Comparison of ENCODE assay signal across 18 cellular contexts in the genomic region with DNA sequence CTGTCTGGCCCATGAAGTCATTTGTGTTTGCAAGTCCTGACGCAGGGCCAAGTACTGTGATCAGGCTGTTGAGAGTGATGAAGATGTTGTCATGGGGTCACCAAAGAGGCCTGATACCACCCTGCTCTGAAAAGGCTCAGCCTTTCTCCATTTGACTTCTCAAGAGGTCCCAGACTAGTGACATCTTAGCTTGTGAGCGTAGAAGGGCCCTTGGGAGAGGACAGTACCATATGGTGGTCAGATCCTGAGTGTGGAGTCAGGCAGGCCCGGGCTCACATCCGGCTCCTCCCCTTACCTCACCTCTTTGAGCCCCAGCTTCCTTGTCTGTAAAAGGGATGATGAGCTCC. TPM values are rescaled to one million over a fixed set of nuclear protein-coding genes. Genes with fewer than 3 reads are reported as not detected.
A peak's percentile ranks its signal among the peaks of the same experiment; 100 is the strongest.
DNase-seq lines count a peak whose midpoint lies in the region.
"Had no signal": no experiment of that assay in that cellular context is flagged by ENCODE, and none has a peak within 500 bp of the region (broad histone marks: within the 10 kb centered on the region; RNA-seq: fewer than 3 reads in every experiment).

No MANE protein-coding gene starts in this region.

- H3K4me2 ChIP-seq in GM23248 (ENCODE audit: unreplicated experiment), result no peak overlapping the region
- H3K4me2 ChIP-seq: BLaER1 had no signal

- in situ Hi-C loops in GM23248 (cut with MboI), result no loop called here

- H3F3A ChIP-seq in GM23248 (ENCODE audit: insufficient read depth), result no peaks in the 10 kb centered on the region

- H3K4me3 ChIP-seq in mucosa of rectum (ENCODE audit: low read length in 2 of 2) (no peak overlapping the region), GM23248 (no peak overlapping the region)
- H3K4me3 ChIP-seq: BLaER1 had no signal

- WGBS in GM23248 (ENCODE audit: low coverage in 1 of 2, low lambda C conversion rate in 2 of 2, missing lambda C conversion rate in 2 of 2), 2 experiments, result 61 to 80% methylated on average over 4 of the region's 4 CpGs

- no peak overlapping the region for H2AFZ ChIP-seq in GM23248

- DNase-seq in DMS53 (lab: John Stamatoyannopoulos, UW) (peak; percentile 67), DMS53 treated with DMSO at 0.1 percent for 48 hours (lab: John Stamatoyannopoulos, UW; ENCODE audit: unreplicated experiment) (no peak), NCI-H524 treated with DMSO at 0.1 percent for 48 hours (lab: John Stamatoyannopoulos, UW) (peak; percentile 29), islet precursor cell (peak; percentile 42), NCI-H69 (lab: John Stamatoyannopoulos, UW) (no peak), GM23248 (no peak), ureter (ENCODE audit: low spot score) (no peak)
- DNase-seq: Caco-2; CD4-positive, CD25-positive, alpha-beta regulatory T cell; CD8-positive, alpha-beta T cell; DMS153; DMS79 treated with DMSO at 0.1 percent for 48 hours; H7; HCEC 1CT had no signal

- H3K9me2 ChIP-seq in GM23248 (ENCODE audit: insufficient read depth), result no peaks in the 10 kb centered on the region

- H3K79me2 ChIP-seq in GM23248 (ENCODE audit: insufficient read depth), result no peaks in the 10 kb centered on the region

- H4K20me1 ChIP-seq in GM23248 (ENCODE audit: insufficient read depth), result no peaks in the 10 kb centered on the region
- H4K20me1 ChIP-seq: BLaER1 had no signal

- H3K9ac ChIP-seq in mucosa of rectum (ENCODE audit: low read depth in 1 of 2, low read length in 2 of 2) (no peak overlapping the region), GM23248 (no peak overlapping the region)
- H3K9ac ChIP-seq: BLaER1 had no signal

- peaks cover 16 to 37% of the 10 kb centered on the region in 2 donors for H3K4me1 ChIP-seq in mucosa of rectum (ENCODE audit: control insufficient read depth in 2 of 2, insufficient read depth in 2 of 2, low read length in 2 of 2)
- no peaks in the 10 kb centered on the region for H3K4me1 ChIP-seq in GM23248 (ENCODE audit: insufficient read depth)

- peak overlapping the region; percentile 63 for H3K27ac ChIP-seq in mucosa of rectum (ENCODE audit: low read depth in 2 of 2, low read length in 2 of 2)
- no peak overlapping the region for H3K27ac ChIP-seq in GM23248
- H3K27ac ChIP-seq: 22Rv1, BLaER1, C4-2B had no signal

- no peaks in the 10 kb centered on the region for H3K36me3 ChIP-seq in mucosa of rectum (ENCODE audit: control insufficient read depth in 2 of 2, insufficient read depth in 2 of 2, low read length in 2 of 2)
- no peaks in the 10 kb centered on the region for H3K36me3 ChIP-seq in GM23248 (ENCODE audit: low read depth)
- H3K36me3 ChIP-seq: BLaER1 had no signal

- H3K27me3 ChIP-seq in mucosa of rectum (ENCODE audit: control insufficient read depth in 2 of 2, insufficient read depth in 2 of 2, low read length in 2 of 2) (no peaks in the 10 kb centered on the region), GM23248 (replicated peaks; ENCODE audit: insufficient read depth) (no peaks in the 10 kb centered on the region)
- H3K27me3 ChIP-seq: BLaER1 had no signal

- H3K9me3 ChIP-seq in mucosa of rectum (ENCODE audit: control insufficient read depth in 2 of 2, low read length in 2 of 2) (peaks cover 3 to 5% of the 10 kb centered on the region in 2 donors), GM23248 (ENCODE audit: low read depth) (no peaks in the 10 kb centered on the region)
- H3K9me3 ChIP-seq: Caco-2 had no signal

RNA-seq across cellular contexts. Expression of a gene that starts 29.6 kb away (rescaled TPM):
- total RNA-seq in GM23248 (2014; rRNA removed; shearing (Covaris generic)), result 34.4 and 50.9 TPM in 2 replicates
- 96.0 and 99.6 TPM in 2 replicates for polyA plus RNA-seq in GM23248 (2016; fragmentation: Nextera tagmentation; extraction: Ambion mirVana)
- 237 TPM for total RNA-seq in ureter
- total RNA-seq: CD4-positive, CD25-positive, alpha-beta regulatory T cell; CD8-positive, alpha-beta T cell had no signal

Comparison
In these comparisons a context has a peak if more than half of its experiments do, and no peak if none do; other contexts are left out.
1. DNase-seq: peak in DMS53 (single experiment), NCI-H524 treated with DMSO at 0.1 percent for 48 hours (single experiment) and islet precursor cell (single experiment); none in DMS53 treated with DMSO at 0.1 percent for 48 hours (single experiment), NCI-H69 (single experiment), GM23248 (single experiment) and ureter (single experiment).